In genomic region chr1:114735479-114735878, GRCh38 we compare ENCODE assay signal across 21 cellular contexts. TPM values are rescaled to one million over a fixed set of nuclear protein-coding genes. Genes with fewer than 3 reads are reported as not detected.
DNase-seq lines count a peak whose midpoint lies in the region; ATAC-seq and TF ChIP-seq lines count a peak whose summit lies in the region.
"Had no signal": no experiment of that assay in that cellular context is flagged by ENCODE, and none has a peak within 500 bp of the region (broad histone marks: within the 10 kb centered on the region; RNA-seq: fewer than 3 reads in every experiment).

No MANE protein-coding gene starts in this region.

- DNase-seq in activated CD8-positive, alpha-beta T cell treated with anti-CD3 and anti-CD28 coated beads for 36 hours = no peak
- DNase-seq in activated CD8-positive, alpha-beta T cell treated with anti-CD3 and anti-CD28 coated beads, Interleukin-2, amount 10 ng/mL, durations not matched to agents 7 days and 5 days = no peak
- DNase-seq in natural killer cell = no peak
- no peak for DNase-seq in natural killer cell treated with Interleukin-12 subunit alpha and Interleukin-12 subunit beta and Interleukin-15 and Interleukin-18, amount 100 ng/mL, for 72 hours (ENCODE audit: low spot score)
- no peak for DNase-seq in memory B cell (ENCODE audit: low spot score in 2 of 2)
- DNase-seq in GM13976 (ENCODE audit: low spot score) = no peak
- DNase-seq in lower leg skin (ENCODE audit: low spot score in 2 of 2) = no peak
- DNase-seq: 8988T; Calu3; CD8-positive, alpha-beta memory T cell; DMS153; IMR-90; MV-4-11; NCI-H1105 treated with DMSO at 0.1 percent for 48 hours; NCI-H2029 treated with DMSO at 0.1 percent for 48 hours; NCI-H226; NCI-H510A treated with DMSO at 0.1 percent for 48 hours; NCI-H748 treated with DMSO at 0.1 percent for 48 hours had no signal

- peaks cover 48% of the 10 kb centered on the region for H3K36me3 Mint-ChIP-seq in activated CD8-positive, alpha-beta T cell treated with anti-CD3 and anti-CD28 coated beads for 36 hours (ENCODE audit: low read depth)
- peaks cover 70% of the 10 kb centered on the region for H3K36me3 Mint-ChIP-seq in activated CD8-positive, alpha-beta T cell treated with anti-CD3 and anti-CD28 coated beads, Interleukin-2, amount 10 ng/mL, durations not matched to agents 7 days and 5 days (ENCODE audit: low read depth)
- H3K36me3 Mint-ChIP-seq in natural killer cell (peaks cover 55% of the 10 kb centered on the region), memory B cell (peaks cover 34% of the 10 kb centered on the region)
- H3K36me3 Mint-ChIP-seq in natural killer cell treated with Interleukin-12 subunit alpha and Interleukin-12 subunit beta and Interleukin-15 and Interleukin-18, amount 100 ng/mL, for 72 hours = peaks cover 37% of the 10 kb centered on the region
- H3K36me3 Mint-ChIP-seq in stimulated activated memory B cell treated with anti-CD40 and anti-IgM and Interleukin-4, amounts not matched to agents 10 μg/mL and 1 μg/mL and 100 μg/mL, for 72 hours = peaks cover 55% of the 10 kb centered on the region

- no peak overlapping the region for H3K4me3 Mint-ChIP-seq in activated CD8-positive, alpha-beta T cell treated with anti-CD3 and anti-CD28 coated beads for 36 hours
- no peak overlapping the region for H3K4me3 Mint-ChIP-seq in activated CD8-positive, alpha-beta T cell treated with anti-CD3 and anti-CD28 coated beads, Interleukin-2, amount 10 ng/mL, durations not matched to agents 7 days and 5 days
- H3K4me3 Mint-ChIP-seq in natural killer cell (no peak overlapping the region), memory B cell (no peak overlapping the region)
- H3K4me3 Mint-ChIP-seq in natural killer cell treated with Interleukin-12 subunit alpha and Interleukin-12 subunit beta and Interleukin-15 and Interleukin-18, amount 100 ng/mL, for 72 hours = no peak overlapping the region
- H3K4me3 Mint-ChIP-seq in stimulated activated memory B cell treated with anti-CD40 and anti-IgM and Interleukin-4, amounts not matched to agents 10 μg/mL and 1 μg/mL and 100 μg/mL, for 72 hours = no peak overlapping the region
- H3K4me3 Mint-ChIP-seq: CD8-positive, alpha-beta memory T cell had no signal

- WGBS in lower leg skin, 2 donors = 83 to 95% methylated on average over 1 of the region's 1 CpG

- no peaks in the 10 kb centered on the region for H3K27me3 Mint-ChIP-seq in activated CD8-positive, alpha-beta T cell treated with anti-CD3 and anti-CD28 coated beads for 36 hours
- H3K27me3 Mint-ChIP-seq in activated CD8-positive, alpha-beta T cell treated with anti-CD3 and anti-CD28 coated beads, Interleukin-2, amount 10 ng/mL, durations not matched to agents 7 days and 5 days (ENCODE audit: low read depth) = no peaks in the 10 kb centered on the region
- H3K27me3 Mint-ChIP-seq in natural killer cell (ENCODE audit: low read depth in 2 of 2) (no peaks in the 10 kb centered on the region), memory B cell (no peaks in the 10 kb centered on the region)
- no peaks in the 10 kb centered on the region for H3K27me3 Mint-ChIP-seq in natural killer cell treated with Interleukin-12 subunit alpha and Interleukin-12 subunit beta and Interleukin-15 and Interleukin-18, amount 100 ng/mL, for 72 hours
- no peaks in the 10 kb centered on the region for H3K27me3 Mint-ChIP-seq in stimulated activated memory B cell treated with anti-CD40 and anti-IgM and Interleukin-4, amounts not matched to agents 10 μg/mL and 1 μg/mL and 100 μg/mL, for 72 hours
- H3K27me3 Mint-ChIP-seq: CD8-positive, alpha-beta memory T cell had no signal

- no peaks in the 10 kb centered on the region for H3K9me3 Mint-ChIP-seq in activated CD8-positive, alpha-beta T cell treated with anti-CD3 and anti-CD28 coated beads for 36 hours
- no peaks in the 10 kb centered on the region for H3K9me3 Mint-ChIP-seq in activated CD8-positive, alpha-beta T cell treated with anti-CD3 and anti-CD28 coated beads, Interleukin-2, amount 10 ng/mL, durations not matched to agents 7 days and 5 days (ENCODE audit: insufficient read depth)
- H3K9me3 Mint-ChIP-seq in natural killer cell (no peaks in the 10 kb centered on the region), memory B cell (no peaks in the 10 kb centered on the region)
- H3K9me3 Mint-ChIP-seq in natural killer cell treated with Interleukin-12 subunit alpha and Interleukin-12 subunit beta and Interleukin-15 and Interleukin-18, amount 100 ng/mL, for 72 hours = no peaks in the 10 kb centered on the region
- no peaks in the 10 kb centered on the region for H3K9me3 Mint-ChIP-seq in stimulated activated memory B cell treated with anti-CD40 and anti-IgM and Interleukin-4, amounts not matched to agents 10 μg/mL and 1 μg/mL and 100 μg/mL, for 72 hours
- H3K9me3 Mint-ChIP-seq: CD8-positive, alpha-beta memory T cell had no signal

- H3K27ac Mint-ChIP-seq in activated CD8-positive, alpha-beta T cell treated with anti-CD3 and anti-CD28 coated beads for 36 hours = peak overlapping the region; percentile 40
- H3K27ac Mint-ChIP-seq in activated CD8-positive, alpha-beta T cell treated with anti-CD3 and anti-CD28 coated beads, Interleukin-2, amount 10 ng/mL, durations not matched to agents 7 days and 5 days = no peak overlapping the region
- H3K27ac Mint-ChIP-seq in natural killer cell (peak overlapping the region; percentile 7 to 52), memory B cell (peak overlapping the region; percentile 76)
- H3K27ac Mint-ChIP-seq in natural killer cell treated with Interleukin-12 subunit alpha and Interleukin-12 subunit beta and Interleukin-15 and Interleukin-18, amount 100 ng/mL, for 72 hours = no peak overlapping the region
- H3K27ac Mint-ChIP-seq in stimulated activated memory B cell treated with anti-CD40 and anti-IgM and Interleukin-4, amounts not matched to agents 10 μg/mL and 1 μg/mL and 100 μg/mL, for 72 hours = peak overlapping the region; percentile 4

- in situ Hi-C loops in GM13976 (cut with MboI; ENCODE audit: low sequenced_read_pairs, unreplicated experiment) = no loop called here

- intact Hi-C loops in activated CD8-positive, alpha-beta T cell treated with anti-CD3 and anti-CD28 coated beads for 36 hours (cut with micrococcal nuclease) = no loop called here
- intact Hi-C loops in natural killer cell (cut with micrococcal nuclease) = no loop called here
- intact Hi-C loops in lower leg skin (cut with DNase I; ENCODE audit: low total_unique reads) = no loop called here

- CTCF ChIA-PET in activated CD8-positive, alpha-beta T cell treated with anti-CD3 and anti-CD28 coated beads for 36 hours (lab: Charles Lee) = no interaction called here
- CTCF ChIA-PET in activated CD8-positive, alpha-beta T cell treated with anti-CD3 and anti-CD28 coated beads, Interleukin-2, amount 10 ng/mL, durations not matched to agents 7 days and 5 days (lab: Charles Lee) = no interaction called here

- peaks cover 12% of the 10 kb centered on the region for H3K4me1 Mint-ChIP-seq in activated CD8-positive, alpha-beta T cell treated with anti-CD3 and anti-CD28 coated beads for 36 hours (ENCODE audit: low read depth)
- H3K4me1 Mint-ChIP-seq in activated CD8-positive, alpha-beta T cell treated with anti-CD3 and anti-CD28 coated beads, Interleukin-2, amount 10 ng/mL, durations not matched to agents 7 days and 5 days (ENCODE audit: low read depth) = peaks cover 2% of the 10 kb centered on the region
- H3K4me1 Mint-ChIP-seq in natural killer cell (peaks cover 4 to 11% of the 10 kb centered on the region in 2 donors), memory B cell (peaks cover 4% of the 10 kb centered on the region)
- H3K4me1 Mint-ChIP-seq in natural killer cell treated with Interleukin-12 subunit alpha and Interleukin-12 subunit beta and Interleukin-15 and Interleukin-18, amount 100 ng/mL, for 72 hours (ENCODE audit: low read depth in 2 of 2) = peaks cover 9 to 10% of the 10 kb centered on the region in 2 donors
- H3K4me1 Mint-ChIP-seq in stimulated activated memory B cell treated with anti-CD40 and anti-IgM and Interleukin-4, amounts not matched to agents 10 μg/mL and 1 μg/mL and 100 μg/mL, for 72 hours = no peaks in the 10 kb centered on the region

- no peak for ATAC-seq in activated CD8-positive, alpha-beta T cell treated with anti-CD3 and anti-CD28 coated beads for 36 hours
- no peak for ATAC-seq in activated CD8-positive, alpha-beta T cell treated with anti-CD3 and anti-CD28 coated beads, Interleukin-2, amount 10 ng/mL, durations not matched to agents 7 days and 5 days
- ATAC-seq in natural killer cell = no peak
- ATAC-seq in natural killer cell treated with Interleukin-12 subunit alpha and Interleukin-12 subunit beta and Interleukin-15 and Interleukin-18, amount 100 ng/mL, for 72 hours = no peak
- ATAC-seq in memory B cell (ENCODE audit: low read depth) = no peak
- no peak for ATAC-seq in stimulated activated memory B cell treated with anti-CD40 and anti-IgM and Interleukin-4, amounts not matched to agents 10 μg/mL and 1 μg/mL and 100 μg/mL, for 72 hours

- POLR2A ChIA-PET in activated CD8-positive, alpha-beta T cell treated with anti-CD3 and anti-CD28 coated beads for 36 hours (lab: Charles Lee) = no interaction called here
- POLR2A ChIA-PET in activated CD8-positive, alpha-beta T cell treated with anti-CD3 and anti-CD28 coated beads, Interleukin-2, amount 10 ng/mL, durations not matched to agents 7 days and 5 days (lab: Charles Lee) = no interaction called here

- no peak overlapping the region for H3K4me3 ChIP-seq in lower leg skin (ENCODE audit: low read depth, poor library complexity, severe bottlenecking)
- H3K4me3 ChIP-seq: BLaER1 treated with 17β-estradiol and CSF1 and Interleukin-3, amounts not matched to agents 10 nM and 100 nM had no signal

- TF ChIP-seq CTCF in activated CD8-positive, alpha-beta T cell treated with anti-CD3 and anti-CD28 coated beads for 36 hours (IDR thresholded peaks at IDR 0.05) = no peak
- no peak for TF ChIP-seq CTCF in natural killer cell (IDR thresholded peaks at IDR 0.05)
- no peak for TF ChIP-seq CTCF in GM13976 (IDR thresholded peaks at IDR 0.05; ENCODE audit: borderline replicate concordance, control extremely low read depth, extremely low read depth, insufficient read depth, missing control alignments)
- TF ChIP-seq CTCF in lower leg skin (IDR thresholded peaks at IDR 0.05) = no peak

- no peak for TF ChIP-seq POLR2A in lower leg skin (IDR thresholded peaks at IDR 0.05)

RNA-seq across cellular contexts. Expression of gene NRAS, which starts 18.9 kb away (rescaled TPM):
- total RNA-seq in activated CD8-positive, alpha-beta T cell treated with anti-CD3 and anti-CD28 coated beads for 36 hours = 10 to 100 TPM; 49.1 to 49.9 TPM
- total RNA-seq in activated CD8-positive, alpha-beta T cell treated with anti-CD3 and anti-CD28 coated beads, Interleukin-2, amount 10 ng/mL, durations not matched to agents 7 days and 5 days = 10 to 100 TPM; 50.3 to 51.7 TPM
- total RNA-seq in natural killer cell = 10 to 100 TPM; 41.1 to 45.7 (median 43.8) TPM
- 10 to 100 TPM; 51.9 to 63.2 TPM for total RNA-seq in natural killer cell treated with Interleukin-12 subunit alpha and Interleukin-12 subunit beta and Interleukin-15 and Interleukin-18, amount 100 ng/mL, for 72 hours
- total RNA-seq in lower leg skin = 10 to 100 TPM; 19.6 to 40.0 (median 33.2) TPM

RNA-seq across cellular contexts. Expression of gene CSDE1, which starts 22.3 kb away (rescaled TPM):
- total RNA-seq in activated CD8-positive, alpha-beta T cell treated with anti-CD3 and anti-CD28 coated beads for 36 hours = 100 to 1,000 TPM; 496 to 514 TPM
- 100 to 1,000 TPM; 359 to 362 TPM for total RNA-seq in activated CD8-positive, alpha-beta T cell treated with anti-CD3 and anti-CD28 coated beads, Interleukin-2, amount 10 ng/mL, durations not matched to agents 7 days and 5 days
- total RNA-seq in natural killer cell (100 to 1,000 TPM; 461 to 473 (median 470) TPM), lower leg skin (1,000 to 10,000 TPM in 1 of 4 donors, 100 to 1,000 TPM in 3; 342 to 1,039 (median 551) TPM)
- total RNA-seq in natural killer cell treated with Interleukin-12 subunit alpha and Interleukin-12 subunit beta and Interleukin-15 and Interleukin-18, amount 100 ng/mL, for 72 hours = 100 to 1,000 TPM; 408 to 410 TPM

RNA-seq across cellular contexts. Expression of gene AMPD1, which starts 40.1 kb away (rescaled TPM):
- not detected for total RNA-seq in activated CD8-positive, alpha-beta T cell treated with anti-CD3 and anti-CD28 coated beads for 36 hours
- not detected for total RNA-seq in activated CD8-positive, alpha-beta T cell treated with anti-CD3 and anti-CD28 coated beads, Interleukin-2, amount 10 ng/mL, durations not matched to agents 7 days and 5 days
- total RNA-seq in natural killer cell = not detected
- not detected for total RNA-seq in natural killer cell treated with Interleukin-12 subunit alpha and Interleukin-12 subunit beta and Interleukin-15 and Interleukin-18, amount 100 ng/mL, for 72 hours
- not detected for total RNA-seq in lower leg skin
- total RNA-seq: Calu3; CD8-positive, alpha-beta memory T cell; H4; IMR-90 had no signal

RNA-seq across cellular contexts. Expression of gene SIKE1, which starts 45.0 kb away (rescaled TPM):
- total RNA-seq in activated CD8-positive, alpha-beta T cell treated with anti-CD3 and anti-CD28 coated beads for 36 hours = 10 to 100 TPM; 68.1 to 68.7 TPM
- 10 to 100 TPM; 66.5 to 68.8 TPM for total RNA-seq in activated CD8-positive, alpha-beta T cell treated with anti-CD3 and anti-CD28 coated beads, Interleukin-2, amount 10 ng/mL, durations not matched to agents 7 days and 5 days
- 10 to 100 TPM; 53.3 to 57.5 (median 53.4) TPM for total RNA-seq in natural killer cell
- 10 to 100 TPM; 72.5 to 74.4 TPM for total RNA-seq in natural killer cell treated with Interleukin-12 subunit alpha and Interleukin-12 subunit beta and Interleukin-15 and Interleukin-18, amount 100 ng/mL, for 72 hours
- 10 to 100 TPM; 47.5 to 57.4 (median 55.4) TPM for total RNA-seq in lower leg skin

Comparison
In these comparisons a context has a peak if more than half of its experiments do, and no peak if none do; other contexts are left out.
1. H3K27ac Mint-ChIP-seq: peak in activated CD8-positive, alpha-beta T cell treated with anti-CD3 and anti-CD28 coated beads for 36 hours (single experiment), natural killer cell (2 of 2), memory B cell (single experiment) and stimulated activated memory B cell treated with anti-CD40 and anti-IgM and Interleukin-4, amounts not matched to agents 10 μg/mL and 1 μg/mL and 100 μg/mL, for 72 hours (single experiment); none in activated CD8-positive, alpha-beta T cell treated with anti-CD3 and anti-CD28 coated beads, Interleukin-2, amount 10 ng/mL, durations not matched to agents 7 days and 5 days (single experiment) and natural killer cell treated with Interleukin-12 subunit alpha and Interleukin-12 subunit beta and Interleukin-15 and Interleukin-18, amount 100 ng/mL, for 72 hours (0 of 2).